In the genomic region with DNA sequence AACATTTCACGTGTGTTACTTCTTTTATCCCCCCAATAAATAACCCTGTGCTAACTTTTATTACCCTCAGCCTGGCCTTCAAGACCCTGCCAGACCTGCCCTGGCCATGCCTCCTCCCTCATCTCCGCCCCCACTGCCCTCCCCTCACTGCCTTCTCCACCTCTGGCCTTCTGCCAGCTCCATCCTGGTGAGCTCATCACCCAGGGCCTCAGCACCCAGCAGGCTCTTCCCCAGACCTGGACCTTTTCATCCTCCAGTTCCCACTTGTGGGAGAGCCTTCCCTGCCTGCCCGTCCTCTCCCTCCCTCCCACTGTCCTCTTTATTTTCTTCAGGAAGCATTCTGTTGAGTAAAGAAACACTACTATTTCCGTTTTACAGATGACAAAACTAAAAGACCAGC, we compare ENCODE assay signal across 11 cellular contexts.
DNase-seq lines count a peak whose midpoint lies in the region; ATAC-seq, FAIRE-seq and TF ChIP-seq lines count a peak whose summit lies in the region.
"Had no signal": no experiment of that assay in that cellular context is flagged by ENCODE, and none has a peak within 500 bp of the region (broad histone marks: within the 10 kb centered on the region; RNA-seq: fewer than 3 reads in every experiment).

No MANE protein-coding gene starts in this region.

- TF ChIP-seq CTCF in body of pancreas (IDR thresholded peaks at IDR 0.05) (no peak), mucosa of descending colon (IDR thresholded peaks at IDR 0.05) (no peak)

- peaks cover 0 to 9% of the 10 kb centered on the region in 2 donors for H3K36me3 ChIP-seq in body of pancreas (replicated peaks in 1 of 2; ENCODE audit: insufficient read depth in 1 of 2, low read depth in 2 of 2)
- H3K36me3 ChIP-seq in mucosa of descending colon (ENCODE audit: low read depth) = no peaks in the 10 kb centered on the region

- no peaks in the 10 kb centered on the region for H3K27me3 ChIP-seq in body of pancreas

- intact Hi-C loops in body of pancreas (cut with DNase I) = no loop called here
- intact Hi-C loops in mucosa of descending colon (cut with DNase I, micrococcal nuclease) = no loop called here

- 77 to 85% methylated on average over 4 of the region's 4 CpGs for WGBS in body of pancreas, 2 donors

- H3K4me3 ChIP-seq in body of pancreas = no peak overlapping the region
- no peak overlapping the region for H3K4me3 ChIP-seq in mucosa of descending colon

- DNase-seq in COLO668 (lab: John Stamatoyannopoulos, UW; ENCODE audit: unreplicated experiment) (peak; percentile 87), HTR-8/SVneo (ENCODE audit: insufficient read length, low spot score) (peak; percentile 23), body of pancreas (peak in 3 of 4 donors; percentile 21 to 47 (median 45)), mucosa of descending colon (peak in 2 of 3 donors; percentile 36 to 54), AG08396 (ENCODE audit: low spot score) (no peak), NK-92 (lab: John Stamatoyannopoulos, UW; ENCODE audit: unreplicated experiment) (no peak)
- DNase-seq: naive B cell, SHP77 treated with DMSO at 0.1 percent for 48 hours had no signal

- FAIRE-seq in HTR-8/SVneo (lab: Jason Lieb, UNC) = no peak

- H3K27ac ChIP-seq in body of pancreas = no peak overlapping the region

- H3K4me1 ChIP-seq in body of pancreas (peaks cover 14% of the 10 kb centered on the region), mucosa of descending colon (ENCODE audit: low read depth) (peaks cover 36% of the 10 kb centered on the region)

- no peak for TF ChIP-seq POLR2A in body of pancreas (IDR thresholded peaks at IDR 0.05)

- H3K9me3 ChIP-seq in body of pancreas (no peaks in the 10 kb centered on the region), mucosa of descending colon (no peaks in the 10 kb centered on the region)

- ATAC-seq in body of pancreas (no peak), mucosa of descending colon (no peak), HG02623 (IDR thresholded peaks at IDR 0.05; ENCODE audit: unreplicated experiment) (no peak), HG02571 (IDR thresholded peaks at IDR 0.05; ENCODE audit: unreplicated experiment) (no peak)
- ATAC-seq: esophagus mucosa had no signal

Comparison
In these comparisons a context has a peak if more than half of its experiments do, and no peak if none do; other contexts are left out.
1. DNase-seq: peak in COLO668 (single experiment), HTR-8/SVneo (single experiment), body of pancreas (3 of 4) and mucosa of descending colon (2 of 3); none in AG08396 (single experiment) and NK-92 (single experiment).